9 cellular contexts compared by ENCODE assay signal in genomic region chr2:96259497-96259921, GRCh38. TPM values are rescaled to one million over a fixed set of nuclear protein-coding genes. Genes with fewer than 3 reads are reported as not detected.
DNase-seq lines count a peak whose midpoint lies in the region; ATAC-seq and TF ChIP-seq lines count a peak whose summit lies in the region.
"Had no signal": no experiment of that assay in that cellular context is flagged by ENCODE, and none has a peak within 500 bp of the region (broad histone marks: within the 10 kb centered on the region; RNA-seq: fewer than 3 reads in every experiment).

No MANE protein-coding gene starts in this region.

- peaks cover 0 to 7% of the 10 kb centered on the region in 2 experiments; a peak in 2 of 4 replicates for H3K36me3 ChIP-seq in HCT116 (ENCODE audit: control insufficient read depth in 1 of 2, insufficient read depth in 2 of 2, low read length in 2 of 2)
- H3K36me3 ChIP-seq in RWPE2 (ENCODE audit: low read depth), result peaks cover 42% of the 10 kb centered on the region
- H3K36me3 ChIP-seq in right atrium auricular region, result peaks cover 37% of the 10 kb centered on the region
- H3K36me3 ChIP-seq in skeletal muscle tissue (ENCODE audit: control insufficient read depth in 3 of 3, insufficient read depth in 3 of 3, low read length in 3 of 3), result peaks cover 7 to 13% (median 8%) of the 10 kb centered on the region in 3 donors

- no TSS peak for BruUV-seq in HCT116 (replicated peaks; lab: Mats Ljungman, UMichigan)

- peaks cover 59% of the 10 kb centered on the region for H3K79me2 ChIP-seq in HCT116 (ENCODE audit: insufficient read depth, low read length)

- POLR2A ChIA-PET in HCT116 (lab: Charles Lee), result interaction anchor here (2.3 to 2.7 kb wide), 2 partner anchors 9 to 51 kb away, joined by 5 to 9 read pairs; partner anchors contain the start of gene STARD7

- ATAC-seq in HCT116 (no peak), RWPE2 (ENCODE audit: low read depth) (no peak), GM18868 (IDR thresholded peaks at IDR 0.05; ENCODE audit: unreplicated experiment) (no peak), HG02678 (IDR thresholded peaks at IDR 0.05; ENCODE audit: unreplicated experiment) (no peak)

- RAD21 ChIA-PET in HCT116 (lab: Charles Lee; ENCODE audit: low non-redundant PET in 1 of 2, low total read pairs in 2 of 2, uncharacterized antibody in 2 of 2, unreplicated experiment in 2 of 2), result no interaction called here

- H3K9ac ChIP-seq in HCT116 (ENCODE audit: low read length) (peak overlapping the region; percentile 33; the same call in 1 of the 2 replicates), skeletal muscle tissue (ENCODE audit: low read depth in 1 of 3, low read length in 3 of 3) (peak overlapping the region; percentile 71 to 81 (median 74))

- CTCF ChIA-PET in HCT116 (lab: Charles Lee), result interaction anchor here (0.6 to 3.4 kb wide), 5 partner anchors 8 to 423 kb away, joined by 3 to 25 read pairs (median 6); partner anchors contain the start of genes ANKRD36C, ASTL and STARD7

- H3K4me2 ChIP-seq in HCT116 (ENCODE audit: low read length), result peak overlapping the region; percentile 70

- intact Hi-C loops in HCT116 (cut with micrococcal nuclease), result no loop called here

- no peaks in the 10 kb centered on the region for H3K9me3 ChIP-seq in HCT116 (ENCODE audit: control insufficient read depth in 1 of 2, insufficient read depth in 1 of 2, low read depth in 1 of 2, low read length in 2 of 2)
- H3K9me3 ChIP-seq in RWPE2 (ENCODE audit: severe bottlenecking), result no peaks in the 10 kb centered on the region
- no peaks in the 10 kb centered on the region for H3K9me3 ChIP-seq in right atrium auricular region
- no peaks in the 10 kb centered on the region for H3K9me3 ChIP-seq in skeletal muscle tissue (ENCODE audit: control insufficient read depth in 3 of 3, low read length in 3 of 3)

- TF ChIP-seq RAD21 in HCT116 (IDR thresholded peaks at IDR 0.05; ENCODE audit: low read depth), result no peak

- H3K9me2 ChIP-seq in HCT116 (ENCODE audit: insufficient read depth), result no peaks in the 10 kb centered on the region

- TF ChIP-seq POLR2A in HCT116 (IDR thresholded peaks at IDR 0.05; ENCODE audit: borderline replicate concordance, extremely low read depth, insufficient read depth, insufficient read length), result no peak

- no peak for DNase-seq in HCT116 (ENCODE audit: low read depth, low spot score)
- DNase-seq in RWPE2 (ENCODE audit: low spot score), result no peak
- no peak for DNase-seq in right atrium auricular region (ENCODE audit: low spot score)
- DNase-seq in NCI-H748 (lab: John Stamatoyannopoulos, UW; ENCODE audit: unreplicated experiment), result no peak
- no peak for DNase-seq in NCI-H187 (lab: John Stamatoyannopoulos, UW)
- DNase-seq: hypothalamus had no signal

- H4K20me1 ChIP-seq in HCT116 (ENCODE audit: insufficient read depth), result no peaks in the 10 kb centered on the region

- peaks cover 29 to 43% of the 10 kb centered on the region in 2 experiments for H3K4me1 ChIP-seq in HCT116 (ENCODE audit: control insufficient read depth in 1 of 2, insufficient read depth in 2 of 2, low read length in 2 of 2)
- H3K4me1 ChIP-seq in RWPE2 (ENCODE audit: insufficient read depth, poor library complexity, severe bottlenecking), result peaks cover 12% of the 10 kb centered on the region
- peaks cover 5 to 98% of the 10 kb centered on the region in 2 donors for H3K4me1 ChIP-seq in right atrium auricular region
- peaks cover 78 to 94% (median 88%) of the 10 kb centered on the region in 3 donors for H3K4me1 ChIP-seq in skeletal muscle tissue (ENCODE audit: control insufficient read depth in 3 of 3, insufficient read depth in 3 of 3, low read length in 3 of 3)

- H3K27me3 ChIP-seq in HCT116 (ENCODE audit: insufficient read depth, low read length), result no peaks in the 10 kb centered on the region
- no peaks in the 10 kb centered on the region for H3K27me3 ChIP-seq in RWPE2 (ENCODE audit: insufficient read depth, poor library complexity, severe bottlenecking)
- H3K27me3 ChIP-seq in right atrium auricular region, result no peaks in the 10 kb centered on the region
- H3K27me3 ChIP-seq in skeletal muscle tissue (ENCODE audit: control insufficient read depth in 3 of 3, insufficient read depth in 3 of 3, low read length in 3 of 3), result no peaks in the 10 kb centered on the region

- H3K4me3 ChIP-seq in HCT116 (replicated peaks in 1 of 2; ENCODE audit: low read depth in 1 of 2, low read length in 2 of 2) (no peak overlapping the region), RWPE2 (ENCODE audit: severe bottlenecking) (no peak overlapping the region), right atrium auricular region (peak overlapping the region; percentile 0 to 18), skeletal muscle tissue (ENCODE audit: low read length in 3 of 3) (peak overlapping the region; percentile 11 to 65 (median 49))

- no peak overlapping the region for H2AFZ ChIP-seq in HCT116 (ENCODE audit: low read depth, low read length, poor library complexity, severe bottlenecking)

- TF ChIP-seq CTCF in HCT116 (IDR thresholded peaks at IDR 0.05 in 2 of 3, conservative IDR thresholded peaks at IDR 0.05 in 1 of 3; ENCODE audit: borderline replicate concordance in 1 of 3, insufficient read depth in 1 of 3, low read depth in 2 of 3, low read length in 2 of 3) (no peak), RWPE2 (IDR thresholded peaks at IDR 0.05; ENCODE audit: poor library complexity, severe bottlenecking) (no peak), right atrium auricular region (IDR thresholded peaks at IDR 0.05) (no peak)

- H3K27ac ChIP-seq in HCT116 (ENCODE audit: low read depth, low read length) (peak overlapping the region; percentile 63), RWPE2 (ENCODE audit: poor library complexity, severe bottlenecking) (peak overlapping the region; percentile 70), right atrium auricular region (peak overlapping the region; percentile 96 to 97), skeletal muscle tissue (ENCODE audit: low read depth, low read length) (peak overlapping the region; percentile 94)

TF ChIP-seq in HCT116, 20 proteins besides CTCF, POLR2A, EP300 and RAD21:
- TF ChIP-seq POLR2AphosphoS5 (IDR thresholded peaks at IDR 0.05; ENCODE audit: low read depth, low read length) (no peak), EZH2phosphoT487 (IDR thresholded peaks at IDR 0.05; ENCODE audit: borderline replicate concordance) (no peak), CEBPB (IDR thresholded peaks at IDR 0.05; ENCODE audit: low read depth) (no peak), YY1 (IDR thresholded peaks at IDR 0.05; ENCODE audit: extremely low read depth, insufficient replicate concordance, low read depth, low read length) (no peak), JUND (IDR thresholded peaks at IDR 0.05) (no peak), EGR1 (IDR thresholded peaks at IDR 0.05; ENCODE audit: low read depth) (no peak), MAX (IDR thresholded peaks at IDR 0.05) (no peak), ZBTB33 (IDR thresholded peaks at IDR 0.05; ENCODE audit: extremely low read depth, insufficient replicate concordance, low read length) (no peak), ZFX (IDR thresholded peaks at IDR 0.05) (no peak), ELF1 (IDR thresholded peaks at IDR 0.05; ENCODE audit: borderline replicate concordance, low read depth) (no peak), ZNF274 (IDR thresholded peaks at IDR 0.05; ENCODE audit: low read depth, low read length) (no peak), TCF7L2 (IDR thresholded peaks at IDR 0.05; ENCODE audit: borderline replicate concordance, extremely low read depth, insufficient read depth, insufficient read length) (no peak)

RNA-seq across cellular contexts. Expression of gene TMEM127, which starts 6.3 kb away (rescaled TPM):
- total RNA-seq in HCT116 (2021; ENCODE audit: unreplicated experiment) (25.3 TPM), right atrium auricular region (10 to 100 TPM; 88.9 to 95.2 TPM), skeletal muscle tissue (8.9 TPM)
- polyA plus RNA-seq in HCT116 (2012), result 19.7 and 19.8 TPM in 2 replicates

RNA-seq across cellular contexts. Expression of gene CIAO1, which starts 6.5 kb away (rescaled TPM):
- 76.8 TPM for total RNA-seq in HCT116 (2021; ENCODE audit: unreplicated experiment)
- polyA plus RNA-seq in HCT116 (2012), result 54.7 and 62.0 TPM in 2 replicates
- 10 to 100 TPM; 77.0 to 79.7 TPM for total RNA-seq in right atrium auricular region
- total RNA-seq in skeletal muscle tissue, result 51.1 TPM

RNA-seq across cellular contexts. Expression of gene SNRNP200, which starts 45.8 kb away (rescaled TPM):
- total RNA-seq in HCT116 (2021; ENCODE audit: unreplicated experiment), result 202 TPM
- polyA plus RNA-seq in HCT116 (2012), result 225 and 235 TPM in 2 replicates
- 10 to 100 TPM; 42.2 to 68.8 TPM for total RNA-seq in right atrium auricular region
- 60.5 TPM for total RNA-seq in skeletal muscle tissue

RNA-seq across cellular contexts. Expression of gene STARD7, which starts 50.9 kb away (rescaled TPM):
- total RNA-seq in HCT116 (2021; ENCODE audit: unreplicated experiment), result 160 TPM
- 53.5 and 64.4 TPM in 2 replicates for polyA plus RNA-seq in HCT116 (2012)
- 100 to 1,000 TPM; 128 to 163 TPM for total RNA-seq in right atrium auricular region
- total RNA-seq in skeletal muscle tissue, result 185 TPM

Comparison
In these comparisons a context has a peak if more than half of its experiments do, and no peak if none do; other contexts are left out.
1. H3K4me3 ChIP-seq: peak in right atrium auricular region (2 of 2) and skeletal muscle tissue (3 of 3); none in HCT116 (0 of 2) and RWPE2 (single experiment).
2. Peak in every context shown above with its lines, with median percentiles within 50 percentile points of each other: H3K27ac ChIP-seq.